In genomic region chr10:91567815-91568214, GRCh38 we compare ENCODE assay signal across 17 cellular contexts.
"Had no signal": no experiment of that assay in that cellular context is flagged by ENCODE, and none has a peak within 500 bp of the region (broad histone marks: within the 10 kb centered on the region; RNA-seq: fewer than 3 reads in every experiment).

No MANE protein-coding gene starts in this region.

- H3K36me3 ChIP-seq: colonic mucosa, esophagus muscularis mucosa, thyroid gland had no signal

- H3K27ac Mint-ChIP-seq: activated CD4-positive, alpha-beta T cell treated with anti-CD3 and anti-CD28 coated beads, Interleukin-2, amount 10 ng/mL, durations not matched to agents 7 days and 5 days; activated naive CD4-positive, alpha-beta T cell treated with anti-CD3 and anti-CD28 coated beads for 36 hours; activated naive CD8-positive, alpha-beta T cell treated with anti-CD3 and anti-CD28 coated beads, Interleukin-2, amount 50 U/mL, for 24 hours had no signal

- H3K27ac ChIP-seq: colonic mucosa, esophagus muscularis mucosa, thyroid gland had no signal

- H3K4me1 Mint-ChIP-seq: activated CD4-positive, alpha-beta T cell treated with anti-CD3 and anti-CD28 coated beads, Interleukin-2, amount 10 ng/mL, durations not matched to agents 7 days and 5 days had no signal

- H3K9me3 Mint-ChIP-seq: activated CD4-positive, alpha-beta T cell treated with anti-CD3 and anti-CD28 coated beads, Interleukin-2, amount 10 ng/mL, durations not matched to agents 7 days and 5 days; activated naive CD4-positive, alpha-beta T cell treated with anti-CD3 and anti-CD28 coated beads for 36 hours; activated naive CD8-positive, alpha-beta T cell treated with anti-CD3 and anti-CD28 coated beads, Interleukin-2, amount 50 U/mL, for 24 hours; activated T-cell treated with anti-CD3 and anti-CD28 coated beads, Interleukin-2, amount 50 U/mL, for 4 hours; central memory CD8-positive, alpha-beta T cell had no signal

- H3K4me3 ChIP-seq: colonic mucosa, esophagus muscularis mucosa, thyroid gland had no signal

- H3K27me3 ChIP-seq: colonic mucosa, esophagus muscularis mucosa, thyroid gland had no signal

- H3K36me3 Mint-ChIP-seq: brain had no signal

- H3K9me3 ChIP-seq: colonic mucosa, esophagus muscularis mucosa, thyroid gland had no signal

- H3K4me1 ChIP-seq: colonic mucosa, thyroid gland had no signal

- DNase-seq: activated CD4-positive, alpha-beta T cell treated with anti-CD3 and anti-CD28 coated beads, Interleukin-2, amount 10 ng/mL, durations not matched to agents 7 days and 5 days; activated CD8-positive, alpha-beta memory T cell treated with anti-CD3 and anti-CD28 coated beads, Interleukin-2, amount 50 U/mL, for 4 hours; activated naive CD4-positive, alpha-beta T cell treated with anti-CD3 and anti-CD28 coated beads for 36 hours; activated naive CD8-positive, alpha-beta T cell treated with anti-CD3 and anti-CD28 coated beads, Interleukin-2, amount 50 U/mL, for 24 hours; activated T-cell treated with anti-CD3 and anti-CD28 coated beads, Interleukin-2, amount 50 U/mL, for 4 hours; anterior cingulate cortex; colonic mucosa; occipital lobe; posterior cingulate gyrus; stimulated activated CD8-positive, alpha-beta memory T cell treated with anti-CD3 and anti-CD28 coated beads, Interleukin-4, amount 100 ng/mL, for 48 hours; stimulated activated naive CD4-positive, alpha-beta T cell treated with Interleukin-2 at 50 U/mL for 16 hours; thyroid gland had no signal

- H3K27me3 Mint-ChIP-seq: activated naive CD8-positive, alpha-beta T cell treated with anti-CD3 and anti-CD28 coated beads, Interleukin-2, amount 50 U/mL, for 24 hours; central memory CD8-positive, alpha-beta T cell had no signal

- ATAC-seq: activated CD4-positive, CD25-positive, alpha-beta regulatory T cell treated with anti-CD3 and anti-CD28 coated beads, Interleukin-2, amount 50 U/mL, for 24 hours; activated naive CD8-positive, alpha-beta T cell treated with anti-CD3 and anti-CD28 coated beads, Interleukin-2, amount 50 U/mL, for 24 hours; activated T-cell treated with anti-CD3 and anti-CD28 coated beads, Interleukin-2, amount 50 U/mL, for 4 hours; left lobe of liver had no signal

- H3K4me3 Mint-ChIP-seq: activated CD4-positive, alpha-beta T cell treated with anti-CD3 and anti-CD28 coated beads, Interleukin-2, amount 10 ng/mL, durations not matched to agents 7 days and 5 days; activated naive CD4-positive, alpha-beta T cell treated with anti-CD3 and anti-CD28 coated beads for 36 hours; activated naive CD8-positive, alpha-beta T cell treated with anti-CD3 and anti-CD28 coated beads, Interleukin-2, amount 50 U/mL, for 24 hours; activated T-cell treated with anti-CD3 and anti-CD28 coated beads, Interleukin-2, amount 50 U/mL, for 4 hours; brain; central memory CD8-positive, alpha-beta T cell had no signal
